In the genomic region with DNA sequence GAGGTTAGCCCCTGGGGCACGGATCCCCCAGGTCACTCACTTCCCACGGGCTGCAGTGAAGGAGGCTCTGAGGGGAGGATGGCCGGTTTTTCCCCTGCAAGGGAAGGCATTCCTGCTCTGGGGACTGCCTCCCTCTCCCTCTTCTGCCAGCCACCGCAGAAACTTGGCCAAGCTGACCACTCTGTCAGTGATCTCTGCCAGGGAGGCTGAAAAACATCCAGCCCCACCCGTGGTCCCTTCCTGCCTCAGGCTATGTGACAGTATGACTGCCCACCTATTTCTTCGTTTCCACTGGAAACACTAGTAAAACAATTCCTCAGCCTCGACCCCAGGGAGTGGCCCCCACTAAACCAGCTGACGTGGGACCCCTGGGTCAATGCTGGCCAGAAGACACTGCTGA, we compare ENCODE assay signal across 8 cellular contexts. TPM values are rescaled to one million over a fixed set of nuclear protein-coding genes. Genes with fewer than 3 reads are reported as not detected.
DNase-seq lines count a peak whose midpoint lies in the region; ATAC-seq, FAIRE-seq and TF ChIP-seq lines count a peak whose summit lies in the region.

No MANE protein-coding gene starts in this region.

- POLR2A ChIA-PET in GM12878 (lab: Charles Lee) = interaction anchor here (1.1 kb wide), 1 partner anchor 24 kb away, joined by 4 read pairs; no protein-coding TSS in a partner anchor

- H3K27ac ChIP-seq in heart left ventricle = peak overlapping the region in 4 of 12 donors; percentile 9 to 82 (median 67)
- H3K27ac ChIP-seq in GM12878 (ENCODE audit: control insufficient read depth, insufficient read depth) = no peak overlapping the region
- no peak overlapping the region for H3K27ac ChIP-seq in mucosa of rectum (ENCODE audit: low read depth in 2 of 2, low read length in 2 of 2)
- H3K27ac ChIP-seq in transverse colon = peak overlapping the region in 3 of 4 donors; percentile 23 to 82 (median 76)

- ATAC-seq in heart left ventricle = no peak
- no peak for ATAC-seq in left ventricle myocardium superior
- ATAC-seq in GM12878 = no peak
- ATAC-seq in GM18909 (IDR thresholded peaks at IDR 0.05; ENCODE audit: poor library complexity, unreplicated experiment) = no peak

- H3K27me3 ChIP-seq in heart left ventricle = no peaks in the 10 kb centered on the region
- H3K27me3 ChIP-seq in GM12878 (replicated peaks in 1 of 2; ENCODE audit: control insufficient read depth in 2 of 2, insufficient read depth in 2 of 2, low read length in 1 of 2) = no peaks in the 10 kb centered on the region
- no peaks in the 10 kb centered on the region for H3K27me3 ChIP-seq in mucosa of rectum (ENCODE audit: control insufficient read depth in 2 of 2, insufficient read depth in 2 of 2, low read length in 2 of 2)
- no peaks in the 10 kb centered on the region for H3K27me3 ChIP-seq in transverse colon

- H3K9me3 ChIP-seq in heart left ventricle = no peaks in the 10 kb centered on the region
- H3K9me3 ChIP-seq in GM12878 (replicated peaks; ENCODE audit: control insufficient read depth, insufficient read depth, low read length) = no peaks in the 10 kb centered on the region
- H3K9me3 ChIP-seq in mucosa of rectum (ENCODE audit: control insufficient read depth in 2 of 2, low read length in 2 of 2) = no peaks in the 10 kb centered on the region
- no peaks in the 10 kb centered on the region for H3K9me3 ChIP-seq in transverse colon

- SMC1A ChIA-PET in GM12878 (lab: Charles Lee; ENCODE audit: uncharacterized antibody, unreplicated experiment) = interaction anchor here (0.9 to 1.1 kb wide), 2 partner anchors 14 to 79 kb away, joined by 3 to 4 read pairs; a partner anchor contains a TSS

- peak overlapping the region; percentile 93; the same call in 1 of the 2 replicates for H3K4me2 ChIP-seq in GM12878 (ENCODE audit: control insufficient read depth, insufficient read depth)

- H3K36me3 ChIP-seq in heart left ventricle (peaks cover 0 to 4% (median 0%) of the 10 kb centered on the region in 9 donors), GM12878 (ENCODE audit: control insufficient read depth in 2 of 2, insufficient read depth in 2 of 2, low read length in 1 of 2) (no peaks in the 10 kb centered on the region; a peak in 1 of 4 replicates), mucosa of rectum (ENCODE audit: control insufficient read depth in 2 of 2, insufficient read depth in 2 of 2, low read length in 2 of 2) (no peaks in the 10 kb centered on the region), transverse colon (no peaks in the 10 kb centered on the region)

- no peaks in the 10 kb centered on the region for H4K20me1 ChIP-seq in GM12878 (ENCODE audit: control insufficient read depth, insufficient read depth)

- TF ChIP-seq RAD21 in GM12878 (IDR thresholded peaks at IDR 0.05; ENCODE audit: insufficient read depth, low read depth, low read length) = no peak

- CTCF ChIA-PET in GM12878 (lab: Yijun Ruan, JAX) = no interaction called here

- FAIRE-seq in GM12878 (lab: Jason Lieb, UNC) = no peak

- H3K4me1 ChIP-seq in heart left ventricle (peaks cover 5 to 50% (median 38%) of the 10 kb centered on the region in 12 donors), GM12878 (ENCODE audit: control insufficient read depth, insufficient read depth, low read length) (peaks cover 3% of the 10 kb centered on the region), mucosa of rectum (ENCODE audit: control insufficient read depth in 2 of 2, insufficient read depth in 2 of 2, low read length in 2 of 2) (peaks cover 14 to 20% of the 10 kb centered on the region in 2 donors), transverse colon (peaks cover 20 to 46% (median 33%) of the 10 kb centered on the region in 4 donors)

- H2AFZ ChIP-seq in GM12878 (ENCODE audit: control insufficient read depth, low read depth, low read length) = no peak overlapping the region

- no peak for TF ChIP-seq EP300 in GM12878 (IDR thresholded peaks at IDR 0.05; ENCODE audit: borderline replicate concordance in 1 of 2, control insufficient read depth in 1 of 2, low read depth in 2 of 2, low read length in 2 of 2)
- TF ChIP-seq EP300 in transverse colon (IDR thresholded peaks at IDR 0.05; ENCODE audit: low read depth) = no peak

- RAD21 ChIA-PET in GM12878 (lab: Charles Lee; ENCODE audit: unreplicated experiment) = interaction anchor here (1.1 to 1.7 kb wide), 3 partner anchors 25 to 79 kb away, joined by 3 to 8 read pairs (median 5); a partner anchor contains a TSS

- TF ChIP-seq CTCF in heart left ventricle (IDR thresholded peaks at IDR 0.05) = no peak
- no peak for TF ChIP-seq CTCF in GM12878 (IDR thresholded peaks at IDR 0.05 in 2 of 3, conservative IDR thresholded peaks at IDR 0.05 in 1 of 3; ENCODE audit: control insufficient read depth in 2 of 3, extremely low read depth in 1 of 3, insufficient read depth in 1 of 3, low read depth in 3 of 3, low read length in 3 of 3)
- no peak for TF ChIP-seq CTCF in transverse colon (IDR thresholded peaks at IDR 0.05)

- in situ Hi-C loops in GM12878 (cut with MboI) = no loop called here
- in situ Hi-C loops in transverse colon (cut with MboI; ENCODE audit: low pct_ligation_motif_present in 1 of 4, low pct_unique_long_range_greater_than_20kb in 1 of 4, low sequenced_read_pairs in 3 of 4) = no loop called here

- DNase-seq in heart left ventricle = no peak
- DNase-seq in left ventricle myocardium superior = no peak
- DNase-seq in GM12878 (ENCODE audit: low read depth, low spot score) = no peak
- no peak for DNase-seq in transverse colon
- DNase-seq in NCI-H2107 treated with DMSO at 0.1 percent for 48 hours (lab: John Stamatoyannopoulos, UW; ENCODE audit: unreplicated experiment) = no peak
- no peak for DNase-seq in NCI-H82 treated with DMSO at 0.1 percent for 48 hours (lab: John Stamatoyannopoulos, UW; ENCODE audit: unreplicated experiment)

- no peak for TF ChIP-seq POLR2A in heart left ventricle (IDR thresholded peaks at IDR 0.05)
- TF ChIP-seq POLR2A in GM12878 (IDR thresholded peaks at IDR 0.05; ENCODE audit: low read depth, low read length) = no peak
- no peak for TF ChIP-seq POLR2A in transverse colon (IDR thresholded peaks at IDR 0.05)

- WGBS in heart left ventricle, 4 donors = 25 to 32% (median 29%) methylated on average over 8 of the region's 8 CpGs
- 77% methylated on average over 8 of the region's 8 CpGs for WGBS in GM12878 (ENCODE audit: insufficient coverage, insufficient replicate concordance, low lambda C conversion rate, missing lambda C conversion rate)
- WGBS in transverse colon (ENCODE audit: low coverage in 1 of 2), 2 donors = 43% methylated on average over 8 of the region's 8 CpGs; no CpG with 5 or more reads in 1 of the 2 donors

- no TSS peak for BruUV-seq in GM12878 (replicated peaks; lab: Mats Ljungman, UMichigan)

- no peaks in the 10 kb centered on the region for H3K79me2 ChIP-seq in GM12878 (ENCODE audit: control insufficient read depth, insufficient read depth, low read length)

- no peak overlapping the region for H3K9ac ChIP-seq in GM12878 (ENCODE audit: control insufficient read depth, insufficient read depth, low read length)
- peak overlapping the region in 1 of 2 donors; percentile 26 for H3K9ac ChIP-seq in mucosa of rectum (ENCODE audit: low read depth in 1 of 2, low read length in 2 of 2)

- intact Hi-C loops in heart left ventricle (cut with DNase I) (loop anchor here in 2 of 10 donors (2.0 to 5.0 kb wide), 2 partner anchors 35 to 79 kb away; a partner anchor contains a TSS), left ventricle myocardium superior (cut with micrococcal nuclease) (no loop called here), GM12878 (cut with micrococcal nuclease; ENCODE audit: unreplicated experiment) (no loop called here), transverse colon (cut with DNase I; ENCODE audit: low total_unique reads) (no loop called here)

- H3K4me3 ChIP-seq in heart left ventricle = peak overlapping the region in 8 of 12 donors; percentile 59 to 90 (median 68)
- H3K4me3 ChIP-seq in GM12878 = no peak overlapping the region; the same call in 1 of the 2 replicates
- peak overlapping the region; percentile 37 to 76 for H3K4me3 ChIP-seq in mucosa of rectum (ENCODE audit: low read length in 2 of 2)
- peak overlapping the region in 2 of 4 donors; percentile 61 to 66 for H3K4me3 ChIP-seq in transverse colon

RNA-seq across cellular contexts. Expression of a gene that starts 14.6 kb away (rescaled TPM):
- total RNA-seq in heart left ventricle = 1 to 10 TPM in 4 of 9 donors, under 1 TPM in 5; 0.12 to 4.4 (median 0.97) TPM
- under 1 TPM; 0.62 to 0.80 TPM for polyA plus RNA-seq in heart left ventricle
- total RNA-seq in left ventricle myocardium superior = 1.6 TPM
- total RNA-seq in GM12878 (2013; cell fraction: nucleolus; rRNA removed) = 132 and 140 TPM in 2 replicates
- 46.7 and 49.5 TPM in 2 replicates for total RNA-seq in GM12878 (2014; rRNA removed)
- 62.5 and 63.5 TPM in 2 replicates for total RNA-seq in GM12878 (2014; rRNA removed; fragmentation: Illumina TruSeq; extraction: Trizol)
- 41.1 and 45.1 TPM in 2 replicates for total RNA-seq in GM12878 (2021)
- 24.7 TPM for polyA plus RNA-seq in GM12878 (2011; ENCODE audit: low read depth)
- polyA plus RNA-seq in GM12878 (2011; rRNA removed) = 65.3 and 82.7 TPM in 2 replicates
- 33.7 and 48.9 TPM in 2 replicates for polyA plus RNA-seq in GM12878 (2011; cell fraction: cytosol; rRNA removed)
- 111 and 146 TPM in 2 replicates for polyA plus RNA-seq in GM12878 (2011; cell fraction: nucleus; rRNA removed)
- polyA plus RNA-seq in GM12878 (2012) = 31.1 and 42.1 TPM in 2 replicates
- 69.3 and 72.8 TPM in 2 replicates for polyA plus RNA-seq in GM12878 (2014; fragmentation: Illumina TruSeq; extraction: Trizol)
- polyA plus RNA-seq in GM12878 (2014; fragmentation: Nextera tagmentation; extraction: Ambion mirVana) = 10 to 100 TPM; 37.9 to 61.5 TPM
- polyA plus RNA-seq in GM12878 (2014; rRNA removed) = 50.9 and 59.4 TPM in 2 replicates
- 10 to 100 TPM; 49.6 to 53.0 TPM for polyA plus RNA-seq in GM12878 (2016; fragmentation: Nextera tagmentation; extraction: Ambion mirVana)
- polyA minus RNA-seq in GM12878 (2011; rRNA and poly(A)+ RNA removed) = 69.0 and 83.4 TPM in 2 replicates
- 24.3 and 27.8 TPM in 2 replicates for polyA minus RNA-seq in GM12878 (2011; cell fraction: cytosol; rRNA and poly(A)+ RNA removed)
- polyA minus RNA-seq in GM12878 (2011; cell fraction: nucleus; rRNA and poly(A)+ RNA removed) = 58.8 and 59.1 TPM in 2 replicates
- 10 to 100 TPM in 1 of 4 donors, 1 to 10 TPM in 2, under 1 TPM in 1; 0.80 to 43.0 (median 4.9) TPM for total RNA-seq in transverse colon

RNA-seq across cellular contexts. Expression of a gene that starts 25.0 kb away (rescaled TPM):
- 100 to 1,000 TPM in 2 of 9 donors, 10 to 100 TPM in 7; 54.9 to 109 (median 74.7) TPM for total RNA-seq in heart left ventricle
- 100 to 1,000 TPM in 1 of 2 donors, 10 to 100 TPM in 1; 41.8 to 164 TPM for polyA plus RNA-seq in heart left ventricle
- total RNA-seq in left ventricle myocardium superior = 78.1 TPM
- total RNA-seq in GM12878 (2013; cell fraction: nucleolus; rRNA removed) = 41.1 and 43.9 TPM in 2 replicates
- 25.4 and 28.4 TPM in 2 replicates for total RNA-seq in GM12878 (2014; rRNA removed)
- total RNA-seq in GM12878 (2014; rRNA removed; fragmentation: Illumina TruSeq; extraction: Trizol) = 25.6 and 26.4 TPM in 2 replicates
- 41.3 and 42.5 TPM in 2 replicates for total RNA-seq in GM12878 (2021)
- polyA plus RNA-seq in GM12878 (2011; ENCODE audit: low read depth) = 15.3 TPM
- 92.4 and 93.7 TPM in 2 replicates for polyA plus RNA-seq in GM12878 (2011; rRNA removed)
- 67.7 and 81.8 TPM in 2 replicates for polyA plus RNA-seq in GM12878 (2011; cell fraction: cytosol; rRNA removed)
- 40.8 and 44.7 TPM in 2 replicates for polyA plus RNA-seq in GM12878 (2011; cell fraction: nucleus; rRNA removed)
- polyA plus RNA-seq in GM12878 (2012) = 50.0 and 57.3 TPM in 2 replicates
- 66.1 and 83.3 TPM in 2 replicates for polyA plus RNA-seq in GM12878 (2014; fragmentation: Illumina TruSeq; extraction: Trizol)
- 100 to 1,000 TPM in 1 of 2 experiments, 10 to 100 TPM in 1; 100.0 to 127 TPM for polyA plus RNA-seq in GM12878 (2014; fragmentation: Nextera tagmentation; extraction: Ambion mirVana)
- polyA plus RNA-seq in GM12878 (2014; rRNA removed) = 62.8 and 62.9 TPM in 2 replicates
- 10 to 100 TPM; 86.3 to 88.6 TPM for polyA plus RNA-seq in GM12878 (2016; fragmentation: Nextera tagmentation; extraction: Ambion mirVana)
- 73.5 and 94.1 TPM in 2 replicates for polyA minus RNA-seq in GM12878 (2011; rRNA and poly(A)+ RNA removed)
- polyA minus RNA-seq in GM12878 (2011; cell fraction: cytosol; rRNA and poly(A)+ RNA removed) = 6.1 and 17.3 TPM in 2 replicates
- 8.0 and 10.4 TPM in 2 replicates for polyA minus RNA-seq in GM12878 (2011; cell fraction: nucleus; rRNA and poly(A)+ RNA removed)
- 10 to 100 TPM in 3 of 4 donors, 1 to 10 TPM in 1; 9.7 to 39.2 (median 23.5) TPM for total RNA-seq in transverse colon

RNA-seq across cellular contexts. Expression of a gene that starts 59.4 kb away (rescaled TPM):
- total RNA-seq in heart left ventricle (1 to 10 TPM in 4 of 9 donors, under 1 TPM in 5; 0.39 to 2.3 (median 0.81) TPM), left ventricle myocardium superior (0.35 TPM), GM12878 (2014; rRNA removed) (4.9 and 5.8 TPM in 2 replicates), GM12878 (2014; rRNA removed; fragmentation: Illumina TruSeq; extraction: Trizol) (5.9 and 6.4 TPM in 2 replicates), GM12878 (2021) (17.0 and 18.0 TPM in 2 replicates), transverse colon (1 to 10 TPM in 3 of 4 donors, under 1 TPM in 1; 0.20 to 3.0 (median 1.6) TPM)
- polyA plus RNA-seq in heart left ventricle (under 1 TPM; 0.44 to 0.46 TPM), GM12878 (2011; rRNA removed) (2.5 and 5.8 TPM in 2 replicates), GM12878 (2014; fragmentation: Illumina TruSeq; extraction: Trizol) (3.7 and 8.3 TPM in 2 replicates), GM12878 (2014; fragmentation: Nextera tagmentation; extraction: Ambion mirVana) (1 to 10 TPM in 1 of 2 experiments, under 1 TPM in 1; 0.53 to 1.1 TPM), GM12878 (2014; rRNA removed) (9.9 and 12.3 TPM in 2 replicates), GM12878 (2016; fragmentation: Nextera tagmentation; extraction: Ambion mirVana) (10 to 100 TPM in 1 of 2 experiments, 1 to 10 TPM in 1; 8.6 to 10.0 TPM)
- 42.1 and 56.5 TPM in 2 replicates for total RNA-seq in GM12878 (2013; cell fraction: nucleolus; rRNA removed)
- polyA plus RNA-seq in GM12878 (2011; ENCODE audit: low read depth) = 3.1 TPM
- 7.2 and 8.1 TPM in 2 replicates for polyA plus RNA-seq in GM12878 (2011; cell fraction: cytosol; rRNA removed)
- 14.7 and 14.8 TPM in 2 replicates for polyA plus RNA-seq in GM12878 (2011; cell fraction: nucleus; rRNA removed)
- polyA plus RNA-seq in GM12878 (2012) = 6.6 and 7.8 TPM in 2 replicates
- 13.5 and 27.2 TPM in 2 replicates for polyA minus RNA-seq in GM12878 (2011; rRNA and poly(A)+ RNA removed)
- 4.7 and 5.6 TPM in 2 replicates for polyA minus RNA-seq in GM12878 (2011; cell fraction: cytosol; rRNA and poly(A)+ RNA removed)
- polyA minus RNA-seq in GM12878 (2011; cell fraction: nucleus; rRNA and poly(A)+ RNA removed) = 8.6 and 13.0 TPM in 2 replicates

Comparison
In these comparisons a context has a peak if more than half of its experiments do, and no peak if none do; other contexts are left out.
1. H3K27ac ChIP-seq: peak in transverse colon (3 of 4); none in GM12878 (single experiment) and mucosa of rectum (0 of 2).